In genomic region chr17:8745586-8746500, GRCh38 we compare ENCODE assay signal across 9 cellular contexts. TPM values are rescaled to one million over a fixed set of nuclear protein-coding genes. Genes with fewer than 3 reads are reported as not detected.
A peak's percentile ranks its signal among the peaks of the same experiment; 100 is the strongest.
DNase-seq lines count a peak whose midpoint lies in the region; ATAC-seq and TF ChIP-seq lines count a peak whose summit lies in the region.
"Had no signal": no experiment of that assay in that cellular context is flagged by ENCODE, and none has a peak within 500 bp of the region (broad histone marks: within the 10 kb centered on the region; RNA-seq: fewer than 3 reads in every experiment).

No MANE protein-coding gene starts in this region.

- H3K9me3 Mint-ChIP-seq in H9 (0 out of 5 replicates have a peak, but pooled peaks cover 0 to 2% of the 10 kb centered on the region in 2 experiments), mesothelial cell of epicardium (no peaks in the 10 kb centered on the region)

- no peak overlapping the region for H3K27ac Mint-ChIP-seq in H9
- H3K27ac Mint-ChIP-seq in mesothelial cell of epicardium: peak overlapping the region; percentile 53

- peak; percentile 23 for DNase-seq in COLO668 (lab: John Stamatoyannopoulos, UW; ENCODE audit: unreplicated experiment)
- DNase-seq in H9: peak; percentile 82
- peak; percentile 19 for DNase-seq in NCI-H345 treated with DMSO at 0.1 percent for 48 hours (lab: John Stamatoyannopoulos, UW; ENCODE audit: unreplicated experiment)
- DNase-seq in activated CD8-positive, alpha-beta memory T cell treated with anti-CD3 and anti-CD28 coated beads for 4 hours (ENCODE audit: low read depth in 2 of 2): peak; percentile 60 to 62
- peak; percentile 86 to 88 for DNase-seq in mesothelial cell of epicardium (ENCODE audit: low spot score in 2 of 2, unreplicated experiment in 2 of 2)
- DNase-seq in stimulated activated CD8-positive, alpha-beta memory T cell treated with anti-CD3 and anti-CD28 coated beads, Interleukin-15, amount 100 ng/mL, for 4 hours (ENCODE audit: low read depth in 2 of 2): peak; percentile 56 to 64

- H2AK5ac ChIP-seq in H9 (ENCODE audit: insufficient read length, low read length): no peak overlapping the region

- H3K79me2 ChIP-seq in H9 (ENCODE audit: insufficient read depth, low read length): no peaks in the 10 kb centered on the region

- H3K4ac ChIP-seq in H9 (ENCODE audit: low read depth, low read length): no peak overlapping the region

- H2BK12ac ChIP-seq in H9 (ENCODE audit: insufficient read length, low read depth, low read length): no peak overlapping the region

- H3K4me2 ChIP-seq in H9 (ENCODE audit: insufficient read depth, insufficient read length, low read length): peak overlapping the region; percentile 85

- H4K5ac ChIP-seq in H9 (ENCODE audit: insufficient read length, low read depth, low read length): no peak overlapping the region

- no peak overlapping the region for H2BK120ac ChIP-seq in H9 (ENCODE audit: low read depth, low read length, poor library complexity, severe bottlenecking)

- H3K79me1 ChIP-seq in H9 (ENCODE audit: insufficient read depth, low read depth, low read length, poor library complexity, severe bottlenecking): no peaks in the 10 kb centered on the region

- no peak overlapping the region for H3K56ac ChIP-seq in H9 (ENCODE audit: insufficient read length, low read depth, low read length)

- TF ChIP-seq CTCF in H9 (conservative IDR thresholded peaks at IDR 0.05) (peak; percentile 99), mesothelial cell of epicardium (IDR thresholded peaks at IDR 0.05; ENCODE audit: unreplicated experiment) (peak; percentile 99)

- no peak overlapping the region for H3K18ac ChIP-seq in H9 (ENCODE audit: insufficient read length, low read depth, low read length)

- H3T11ph ChIP-seq in H9 (ENCODE audit: low read length): no peak overlapping the region

- peak overlapping the region; percentile 19 for H3K4me3 ChIP-seq in endocrine pancreas (ENCODE audit: control insufficient read depth, insufficient read depth, low read length)

- H2BK5ac ChIP-seq in H9 (ENCODE audit: insufficient read length, low read length): no peak overlapping the region

- no peaks in the 10 kb centered on the region for H3K4me1 ChIP-seq in H9 (ENCODE audit: insufficient read depth, low read length)
- no peaks in the 10 kb centered on the region for H3K4me1 ChIP-seq in endocrine pancreas (ENCODE audit: control insufficient read depth, insufficient read depth, low read length)

- H2BK20ac ChIP-seq in H9 (ENCODE audit: low read depth, low read length, poor library complexity, severe bottlenecking): no peak overlapping the region

- H3K4me1 Mint-ChIP-seq in H9: peaks cover 2 to 4% of the 10 kb centered on the region in 2 experiments; a peak in 2 of 4 replicates
- peaks cover 17% of the 10 kb centered on the region for H3K4me1 Mint-ChIP-seq in mesothelial cell of epicardium

- H3K27me3 ChIP-seq in H9 (ENCODE audit: insufficient read depth, low read length): no peaks in the 10 kb centered on the region
- H3K27me3 ChIP-seq in endocrine pancreas (ENCODE audit: control insufficient read depth, insufficient read depth, low read length): no peaks in the 10 kb centered on the region

- no peak overlapping the region for H4K8ac ChIP-seq in H9 (replicated peaks; ENCODE audit: insufficient read length, low read depth, low read length)

- H3K23me2 ChIP-seq in H9 (ENCODE audit: insufficient read length, low read depth, low read length, poor library complexity, severe bottlenecking): peaks cover 3% of the 10 kb centered on the region

- H2BK15ac ChIP-seq in H9 (ENCODE audit: low read depth, low read length): no peak overlapping the region

- H2AFZ ChIP-seq in H9 (ENCODE audit: low read length): no peak overlapping the region

- H3K4me3 Mint-ChIP-seq in H9 (peak overlapping the region; percentile 82 to 92), mesothelial cell of epicardium (peak overlapping the region; percentile 83)

- H3K23ac ChIP-seq in H9 (ENCODE audit: insufficient read length, low read depth, low read length): no peak overlapping the region

- H3K36me3 Mint-ChIP-seq in H9 (ENCODE audit: insufficient read depth in 1 of 3, low read depth in 3 of 3): no peaks in the 10 kb centered on the region; a peak in 1 of 7 replicates
- no peaks in the 10 kb centered on the region for H3K36me3 Mint-ChIP-seq in mesothelial cell of epicardium

- H3K27me3 Mint-ChIP-seq in H9 (ENCODE audit: low read depth): peaks cover 23% of the 10 kb centered on the region
- H3K27me3 Mint-ChIP-seq in mesothelial cell of epicardium (ENCODE audit: low read depth): peaks cover 7% of the 10 kb centered on the region

- H3K14ac ChIP-seq in H9 (ENCODE audit: insufficient read depth, low read length): no peak overlapping the region

- H3K9ac ChIP-seq in H9 (ENCODE audit: extremely low read depth, insufficient read length, low read length) (no peak overlapping the region), endocrine pancreas (ENCODE audit: control insufficient read depth, insufficient read depth, low read length) (peak overlapping the region; percentile 13)

- WGBS in H9 (ENCODE audit: extremely low coverage, insufficient read length, low lambda C conversion rate): no CpG with 5 or more reads among the region's 70 CpGs

- no peak overlapping the region for H3K27ac ChIP-seq in H9 (ENCODE audit: insufficient read length, low read depth, low read length)

- ATAC-seq in GM21526 (IDR thresholded peaks at IDR 0.05; ENCODE audit: low FRiP score, unreplicated experiment): no peak

- H4K91ac ChIP-seq in H9 (ENCODE audit: insufficient read length, low read depth, low read length): no peak overlapping the region

- H3K36me3 ChIP-seq in endocrine pancreas (ENCODE audit: control insufficient read depth, insufficient read depth, low read length): no peaks in the 10 kb centered on the region

- H4K20me1 ChIP-seq in H9 (ENCODE audit: control insufficient read depth, insufficient read depth, insufficient read length): no peaks in the 10 kb centered on the region

- H3K9me3 ChIP-seq in H9 (ENCODE audit: control insufficient read depth, low read depth, low read length): no peaks in the 10 kb centered on the region
- H3K9me3 ChIP-seq in endocrine pancreas (ENCODE audit: control insufficient read depth, low read length): no peaks in the 10 kb centered on the region

RNA-seq across cellular contexts. Expression of gene CCDC42, which starts 1.2 kb away (rescaled TPM):
- total RNA-seq in H9 (2021): not detected in 2 replicates
- 0.16 to 0.33 TPM in 2 of 3 replicates, not detected in the other for total RNA-seq in mesothelial cell of epicardium
- total RNA-seq: glomerular endothelial cell had no signal

RNA-seq across cellular contexts. Expression of gene SPDYE4, which starts 12.5 kb away (rescaled TPM):
- not detected in 2 replicates for total RNA-seq in H9 (2021)
- not detected in 3 replicates for total RNA-seq in mesothelial cell of epicardium
- total RNA-seq: glomerular endothelial cell had no signal

RNA-seq across cellular contexts. Expression of gene MFSD6L, which starts 53.3 kb away (rescaled TPM):
- total RNA-seq in H9 (2021) (2.1 TPM in 2 replicates), mesothelial cell of epicardium (3.0 to 4.4 TPM (median 4.0 TPM) in 3 replicates)

Comparison
In these comparisons a context has a peak if more than half of its experiments do, and no peak if none do; other contexts are left out.
1. DNase-seq: peak in every context shown above with its lines; median percentile 87 in mesothelial cell of epicardium; 82 in H9; 61 in activated CD8-positive, alpha-beta memory T cell treated with anti-CD3 and anti-CD28 coated beads for 4 hours; 60 in stimulated activated CD8-positive, alpha-beta memory T cell treated with anti-CD3 and anti-CD28 coated beads, Interleukin-15, amount 100 ng/mL, for 4 hours; 23 in COLO668; 19 in NCI-H345 treated with DMSO at 0.1 percent for 48 hours.